Comparison of ENCODE assay signal across 9 cellular contexts in genomic region chr5:173972844-173973613, GRCh38. TPM values are rescaled to one million over a fixed set of nuclear protein-coding genes. Genes with fewer than 3 reads are reported as not detected.
A peak's percentile ranks its signal among the peaks of the same experiment; 100 is the strongest.
DNase-seq lines count a peak whose midpoint lies in the region; TF ChIP-seq lines count a peak whose summit lies in the region.
"Had no signal": no experiment of that assay in that cellular context is flagged by ENCODE, and none has a peak within 500 bp of the region (broad histone marks: within the 10 kb centered on the region; RNA-seq: fewer than 3 reads in every experiment).

No MANE protein-coding gene starts in this region.

- H3K9ac ChIP-seq in BLaER1, result peak overlapping the region; percentile 72

- peaks cover 45% of the 10 kb centered on the region for H3K4me1 ChIP-seq in BLaER1

- no peaks in the 10 kb centered on the region for H3K36me3 Mint-ChIP-seq in nephron (ENCODE audit: low read depth)

- no peaks in the 10 kb centered on the region for H3K9me3 ChIP-seq in BLaER1

- H3K27ac Mint-ChIP-seq in nephron, result peak overlapping the region; percentile 67 to 95 (median 92)

- H3K4me3 ChIP-seq in BLaER1, result peak overlapping the region; percentile 57
- no peak overlapping the region for H3K4me3 ChIP-seq in Jurkat, Clone E6-1 (ENCODE audit: low read length)
- H3K4me3 ChIP-seq in fibroblast of villous mesenchyme (ENCODE audit: low read depth, low read length), result peak overlapping the region; percentile 52

- DNase-seq in GM20000 (ENCODE audit: low spot score) (peak; percentile 89), RPMI8226 (peak; percentile 71), fibroblast of villous mesenchyme (ENCODE audit: low read depth) (peak; percentile 83)
- peak; percentile 62 for DNase-seq in Jurkat, Clone E6-1 (ENCODE audit: low read depth, low spot score)
- peak; percentile 57 for DNase-seq in activated T-helper 9 cell treated with anti-CD3 and anti-CD28 coated beads, Interleukin-2, amount 50 U/mL, for 16 hours (ENCODE audit: low read depth)
- peak; percentile 51 to 80 (median 64) for DNase-seq in stimulated activated naive CD4-positive, alpha-beta T cell (lab: John Stamatoyannopoulos, UW)

- H3K27me3 ChIP-seq in BLaER1, result no peaks in the 10 kb centered on the region

- H4K20me1 ChIP-seq in BLaER1, result no peaks in the 10 kb centered on the region

- H3K9me3 Mint-ChIP-seq in nephron, result peaks cover 8% of the 10 kb centered on the region

- H3K27ac ChIP-seq in BLaER1, result no peak overlapping the region

- H3K4me3 Mint-ChIP-seq in nephron, result peak overlapping the region; percentile 85 to 92 (median 90)

- peaks cover 16% of the 10 kb centered on the region for H3K27me3 Mint-ChIP-seq in nephron (ENCODE audit: low read depth)

- H3K4me2 ChIP-seq in BLaER1, result peak overlapping the region; percentile 91

- H3K36me3 ChIP-seq in BLaER1, result no peaks in the 10 kb centered on the region

- H3K4me1 Mint-ChIP-seq in nephron, result peaks cover 43% of the 10 kb centered on the region

- TF ChIP-seq CTCF in GM20000 (IDR thresholded peaks at IDR 0.05; ENCODE audit: extremely low read depth, missing control alignments) (peak; percentile 74), fibroblast of villous mesenchyme (IDR thresholded peaks at IDR 0.05; ENCODE audit: insufficient read depth, low read depth, low read length) (peak; percentile 85), nephron (IDR thresholded peaks at IDR 0.05; ENCODE audit: unreplicated experiment in 3 of 3) (peak; percentile 81 to 89 (median 89))

RNA-seq across cellular contexts. Expression of gene C5orf47, which starts 15.9 kb away (rescaled TPM):
- not detected for polyA plus RNA-seq in Jurkat, Clone E6-1 (2012; ENCODE audit: insufficient read depth, insufficient read length)
- total RNA-seq in fibroblast of villous mesenchyme, result not detected in 2 replicates
- total RNA-seq: T-helper 2 cell treated with Interferon-gamma antibody and Interleukin-4, amounts not matched to agents 100 ng/mL and 5 ng/mL, for 36 hours had no signal
